ENCODE assay signal across 1 cellular context in genomic region chr17:31480904-31481782, GRCh38.
TF ChIP-seq lines count a peak whose summit lies in the region.

No MANE protein-coding gene starts in this region.

TF ChIP-seq in HepG2, 621 proteins besides CTCF, POLR2A, EP300 and RAD21:
- TF ChIP-seq MLXIP (CRISPR knock-in tag; IDR thresholded peaks at IDR 0.05; ENCODE audit: borderline replicate concordance) (no peak), ZNF24 (IDR thresholded peaks at IDR 0.05) (peak; percentile 80; the same call in 1 of the 2 replicates), TRIM24 (CRISPR knock-in tag; IDR thresholded peaks at IDR 0.05) (no peak)
TF ChIP-seq in HepG2: peak in this region for 1.
